In genomic region chr3:58117561-58118305, GRCh38 we compare ENCODE assay signal across 12 cellular contexts.
A peak's percentile ranks its signal among the peaks of the same experiment; 100 is the strongest.
DNase-seq lines count a peak whose midpoint lies in the region; ATAC-seq, FAIRE-seq and TF ChIP-seq lines count a peak whose summit lies in the region.
"Had no signal": no experiment of that assay in that cellular context is flagged by ENCODE, and none has a peak within 500 bp of the region (broad histone marks: within the 10 kb centered on the region; RNA-seq: fewer than 3 reads in every experiment).

No MANE protein-coding gene starts in this region.

- peaks cover 18% of the 10 kb centered on the region for H3K79me2 ChIP-seq in astrocyte (ENCODE audit: insufficient read depth, low read length)

- no peaks in the 10 kb centered on the region for H3K9me3 Mint-ChIP-seq in astrocyte (ENCODE audit: unreplicated experiment)
- no peaks in the 10 kb centered on the region for H3K9me3 Mint-ChIP-seq in T-cell

- H3K36me3 ChIP-seq in BLaER1 treated with 17β-estradiol and CSF1 and Interleukin-3, amounts not matched to agents 10 nM and 100 nM, result peaks cover 2 to 77% (median 64%) of the 10 kb centered on the region in 11 experiments; a peak in 21 of 22 replicates
- H3K36me3 ChIP-seq in astrocyte (ENCODE audit: insufficient read depth, low read length), result peaks cover 49% of the 10 kb centered on the region
- peaks cover 43% of the 10 kb centered on the region for H3K36me3 ChIP-seq in rectal smooth muscle tissue (ENCODE audit: control insufficient read depth, insufficient read depth, low read length)

- POLR2A ChIA-PET in T-cell (lab: Charles Lee), result no interaction called here

- peak overlapping the region in 8 of 11 experiments; percentile 62 to 84 (median 76); a peak in 16 of 22 replicates for H3K4me2 ChIP-seq in BLaER1 treated with 17β-estradiol and CSF1 and Interleukin-3, amounts not matched to agents 10 nM and 100 nM
- peak overlapping the region; percentile 13 for H3K4me2 ChIP-seq in astrocyte (ENCODE audit: low read length)
- H3K4me2 ChIP-seq: SK-N-SH had no signal

- DNase-seq in astrocyte (ENCODE audit: low read depth) (peak; percentile 42), left ventricle myocardium superior (peak; percentile 56), DMS79 treated with DMSO at 0.1 percent for 48 hours (lab: John Stamatoyannopoulos, UW) (no peak), germinal center (ENCODE audit: low spot score) (no peak), T-cell (no peak)
- DNase-seq: activated T-cell treated with anti-CD3 and anti-CD28 coated beads, Interleukin-2, amount 50 U/mL, for 1 hour; NCI-H1930; SK-N-SH had no signal

- H3K9me3 ChIP-seq in BLaER1 treated with 17β-estradiol and CSF1 and Interleukin-3, amounts not matched to agents 10 nM and 100 nM (replicated peaks in 1 of 11), result peaks cover 0 to 7% (median 0%) of the 10 kb centered on the region in 11 experiments; a peak in 1 of 22 replicates
- H3K9me3 ChIP-seq in astrocyte (ENCODE audit: insufficient read depth, low read depth, low read length), result no peaks in the 10 kb centered on the region
- H3K9me3 ChIP-seq: psoas muscle, SK-N-SH had no signal

- CTCF ChIA-PET in T-cell (lab: Charles Lee), result interaction anchor here in 1 of 2 donors (0.9 kb wide), 1 partner anchor 1190 kb away, joined by 3 read pairs; no protein-coding TSS in a partner anchor

- H3K9ac ChIP-seq in BLaER1 treated with 17β-estradiol and CSF1 and Interleukin-3, amounts not matched to agents 10 nM and 100 nM, result no peak overlapping the region
- H3K9ac ChIP-seq in astrocyte (ENCODE audit: low read length) (no peak overlapping the region), rectal smooth muscle tissue (ENCODE audit: low read length) (no peak overlapping the region)
- H3K9ac ChIP-seq: SK-N-SH had no signal

- H3K4me1 Mint-ChIP-seq in astrocyte (ENCODE audit: low read depth, unreplicated experiment), result peaks cover 16% of the 10 kb centered on the region
- peaks cover 28 to 41% (median 37%) of the 10 kb centered on the region in 3 donors for H3K4me1 Mint-ChIP-seq in T-cell

- no peak overlapping the region for H3K27ac ChIP-seq in BLaER1 treated with 17β-estradiol and CSF1 and Interleukin-3, amounts not matched to agents 10 nM and 100 nM
- H3K27ac ChIP-seq in astrocyte (ENCODE audit: low read depth, low read length), result no peak overlapping the region
- H3K27ac ChIP-seq in rectal smooth muscle tissue (ENCODE audit: low read depth, low read length), result peak overlapping the region; percentile 56
- H3K27ac ChIP-seq: psoas muscle had no signal

- H3K4me1 ChIP-seq in BLaER1 treated with 17β-estradiol and CSF1 and Interleukin-3, amounts not matched to agents 10 nM and 100 nM, result peaks cover 29 to 58% (median 49%) of the 10 kb centered on the region in 10 experiments
- H3K4me1 ChIP-seq in astrocyte (ENCODE audit: insufficient read depth, low read length) (peaks cover 11% of the 10 kb centered on the region), rectal smooth muscle tissue (ENCODE audit: control insufficient read depth, insufficient read depth, low read length) (peaks cover 18% of the 10 kb centered on the region)
- H3K4me1 ChIP-seq: psoas muscle had no signal

- H3K27me3 ChIP-seq in BLaER1 treated with 17β-estradiol and CSF1 and Interleukin-3, amounts not matched to agents 10 nM and 100 nM, result no peaks in the 10 kb centered on the region
- H3K27me3 ChIP-seq in astrocyte (ENCODE audit: insufficient read depth, low read length) (no peaks in the 10 kb centered on the region), rectal smooth muscle tissue (ENCODE audit: control insufficient read depth, insufficient read depth, low read length) (no peaks in the 10 kb centered on the region)

- H3K27ac Mint-ChIP-seq in astrocyte (ENCODE audit: unreplicated experiment) (peak overlapping the region; percentile 2), T-cell (no peak overlapping the region)

- H3K36me3 Mint-ChIP-seq in astrocyte (ENCODE audit: low read depth, unreplicated experiment) (peaks cover 36% of the 10 kb centered on the region), T-cell (peaks cover 50% of the 10 kb centered on the region)

- peaks cover 0 to 31% (median 13%) of the 10 kb centered on the region in 11 experiments; a peak in 11 of 22 replicates for H4K20me1 ChIP-seq in BLaER1 treated with 17β-estradiol and CSF1 and Interleukin-3, amounts not matched to agents 10 nM and 100 nM
- H4K20me1 ChIP-seq in astrocyte (ENCODE audit: insufficient read depth, low read length), result peaks cover 38% of the 10 kb centered on the region

- no peak overlapping the region for H3K4me3 Mint-ChIP-seq in astrocyte (ENCODE audit: unreplicated experiment)
- H3K4me3 Mint-ChIP-seq in T-cell, result no peak overlapping the region

- ATAC-seq in left ventricle myocardium superior (no peak), HG02938 (IDR thresholded peaks at IDR 0.05; ENCODE audit: unreplicated experiment) (no peak), T-cell (replicated peaks in 1 of 4) (no peak)
- ATAC-seq: psoas muscle had no signal

- intact Hi-C loops in left ventricle myocardium superior (cut with micrococcal nuclease), result no loop called here

- TF ChIP-seq CTCF in astrocyte (IDR thresholded peaks at IDR 0.05; ENCODE audit: insufficient read depth, low read depth, low read length), result no peak

- FAIRE-seq in astrocyte (lab: Jason Lieb, UNC), result no peak

- no peak overlapping the region for H2AFZ ChIP-seq in astrocyte (ENCODE audit: low read depth, low read length)

- no peak overlapping the region for H3K4me3 ChIP-seq in BLaER1 treated with 17β-estradiol and CSF1 and Interleukin-3, amounts not matched to agents 10 nM and 100 nM
- H3K4me3 ChIP-seq in astrocyte (ENCODE audit: insufficient read depth, low read depth, low read length) (no peak overlapping the region), rectal smooth muscle tissue (ENCODE audit: low read length) (no peak overlapping the region)
- H3K4me3 ChIP-seq: psoas muscle had no signal

- H3K27me3 Mint-ChIP-seq in astrocyte (ENCODE audit: low read depth, unreplicated experiment), result no peaks in the 10 kb centered on the region
- H3K27me3 Mint-ChIP-seq in T-cell, result no peaks in the 10 kb centered on the region

Comparison
In these comparisons a context has a peak if more than half of its experiments do, and no peak if none do; other contexts are left out.
1. DNase-seq: peak in astrocyte (single experiment) and left ventricle myocardium superior (single experiment); none in DMS79 treated with DMSO at 0.1 percent for 48 hours (single experiment), germinal center (single experiment) and T-cell (0 of 34).